In the genomic region with DNA sequence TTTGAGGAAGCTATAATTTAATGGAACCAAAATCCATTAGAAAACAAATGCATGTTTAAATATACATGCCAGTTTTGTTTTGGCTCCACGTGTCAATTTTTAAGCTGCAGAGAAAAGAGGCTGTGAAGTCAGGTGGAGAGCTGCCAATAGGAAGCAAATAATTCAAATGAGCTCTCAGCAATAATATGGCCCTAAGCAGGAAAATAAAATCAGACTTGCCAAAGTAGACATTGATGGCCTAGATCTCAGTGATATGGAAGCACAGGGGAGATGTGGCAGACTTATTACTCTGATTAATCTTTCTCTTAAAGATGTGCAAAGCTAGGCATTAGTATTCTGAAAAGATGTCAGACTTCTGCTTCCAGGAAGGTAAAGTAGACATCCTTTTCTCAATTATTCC, we compare ENCODE assay signal across 19 cellular contexts.
"Had no signal": no experiment of that assay in that cellular context is flagged by ENCODE, and none has a peak within 500 bp of the region (broad histone marks: within the 10 kb centered on the region; RNA-seq: fewer than 3 reads in every experiment).

No MANE protein-coding gene starts in this region.

- ATAC-seq: mucosa of descending colon; naive thymus-derived CD8-positive, alpha-beta T cell; pancreas; right cardiac atrium had no signal

- DNase-seq: cortex of kidney; dorsolateral prefrontal cortex; effector CD8-positive, alpha-beta T cell; foreskin melanocyte; head of caudate nucleus; mammary epithelial cell; mucosa of descending colon; naive thymus-derived CD8-positive, alpha-beta T cell; occipital lobe; pancreas; right cardiac atrium; small intestine; stimulated activated CD4-positive, alpha-beta T cell treated with anti-CD3 and anti-CD28 coated beads, Interleukin-12 subunit alpha, Interleukin-12 subunit beta, amount 100 ng/mL, for 4 hours; stimulated activated naive CD4-positive, alpha-beta T cell; stomach; substantia nigra; transverse colon had no signal

- H3K9me3 ChIP-seq: mucosa of descending colon, pancreas, stomach, thoracic aorta, transverse colon had no signal

- H3K27ac ChIP-seq: dorsolateral prefrontal cortex, hepatocyte, pancreas, stomach, thoracic aorta, transverse colon had no signal

- H3K36me3 ChIP-seq: pancreas, stomach, thoracic aorta, transverse colon had no signal

- H3K4me1 ChIP-seq: pancreas, stomach, transverse colon had no signal

- H3K27me3 ChIP-seq: hepatocyte, pancreas, stomach, transverse colon had no signal

- H3K4me3 ChIP-seq: dorsolateral prefrontal cortex, hepatocyte, mucosa of descending colon, pancreas, stomach, thoracic aorta, transverse colon had no signal
